8 cellular contexts compared by ENCODE assay signal in the genomic region with DNA sequence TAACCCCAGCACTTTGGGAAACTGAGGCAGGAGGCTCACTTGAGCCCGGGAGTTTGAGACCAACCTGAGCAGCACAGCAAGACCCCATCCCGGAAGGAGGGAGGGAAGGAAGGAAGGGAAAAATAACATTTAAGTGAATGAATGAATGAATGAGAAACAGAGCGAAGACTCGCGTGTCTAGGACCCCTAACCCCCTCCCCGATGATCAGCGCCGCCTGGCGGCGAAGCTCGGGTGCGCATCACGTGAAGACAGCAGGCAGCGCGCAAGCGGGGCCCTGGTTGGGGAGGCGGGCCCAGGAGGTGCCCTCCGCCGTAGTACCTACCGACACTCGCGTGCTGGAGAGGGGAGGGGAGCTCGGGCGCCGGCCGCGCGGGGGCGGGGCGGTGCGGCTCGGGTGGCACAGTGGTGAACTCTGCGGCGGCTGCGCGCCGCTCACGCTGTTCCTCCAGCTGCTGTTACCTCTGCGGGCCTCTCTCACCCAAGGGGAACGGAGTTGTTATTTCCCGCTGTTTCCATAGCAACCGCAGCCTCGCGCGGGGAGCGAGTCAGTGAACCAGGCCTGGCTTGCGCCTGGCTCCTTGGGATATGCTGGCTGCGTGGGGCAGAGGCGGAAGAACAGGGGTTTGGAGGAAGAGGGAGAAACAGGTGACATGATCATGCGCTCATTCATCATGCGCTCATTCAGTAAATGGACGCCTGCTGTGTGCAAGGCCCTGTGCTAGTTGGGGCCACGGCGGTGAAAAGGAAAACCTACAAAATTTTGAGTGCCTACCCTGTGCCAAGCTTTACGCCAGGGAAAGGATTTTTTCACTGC. TPM values are rescaled to one million over a fixed set of nuclear protein-coding genes. Genes with fewer than 3 reads are reported as not detected.
DNase-seq lines count a peak whose midpoint lies in the region; ATAC-seq and TF ChIP-seq lines count a peak whose summit lies in the region.

No MANE protein-coding gene starts in this region.

- no peak for TF ChIP-seq POLR2A in spleen (IDR thresholded peaks at IDR 0.05)

- no peaks in the 10 kb centered on the region for H3K9me3 ChIP-seq in spleen

- peak; percentile 90 for TF ChIP-seq CTCF in WI38 (IDR thresholded peaks at IDR 0.05; ENCODE audit: low read depth, low read length)
- TF ChIP-seq CTCF in cardiac fibroblast (IDR thresholded peaks at IDR 0.05; ENCODE audit: low read depth, low read length), result peak; percentile 88
- TF ChIP-seq CTCF in spleen (IDR thresholded peaks at IDR 0.05 in 8 of 11, conservative IDR thresholded peaks at IDR 0.05 in 3 of 11), result peak in 9 of 11 experiments; percentile 22 to 69 (median 49)

- H3K4me3 ChIP-seq in WI38 (ENCODE audit: low read depth, low read length), result peak overlapping the region; percentile 58
- H3K4me3 ChIP-seq in cardiac fibroblast (replicated peaks in 1 of 2; ENCODE audit: low read depth in 2 of 2, low read length in 2 of 2), result peak overlapping the region; percentile 46 to 53
- peak overlapping the region; percentile 6 to 70 (median 43) for H3K4me3 ChIP-seq in spleen

- H3K27ac ChIP-seq in spleen, result no peak overlapping the region

- intact Hi-C loops in spleen (cut with DNase I; ENCODE audit: low total_unique reads), result no loop called here

- H3K4me1 ChIP-seq in spleen, result peaks cover 9 to 24% (median 21%) of the 10 kb centered on the region in 6 donors

- DNase-seq in ACHN (peak; percentile 98), NCI-H2196 (lab: John Stamatoyannopoulos, UW; ENCODE audit: unreplicated experiment) (peak; percentile 93), cardiac fibroblast (ENCODE audit: low read depth in 2 of 2) (peak; percentile 76 to 82), iris pigment epithelial cell (ENCODE audit: low read depth) (peak; percentile 66), spleen (peak; percentile 87)

- in situ Hi-C loops in ACHN (cut with HindIII; ENCODE audit: low pct_ligation_motif_present, low pct_unique_long_range_greater_than_20kb, low sequenced_read_pairs), result no loop called here

- H3K36me3 ChIP-seq in spleen, result no peaks in the 10 kb centered on the region

- WGBS in spleen, 5 donors, result 7 to 11% (median 8%) methylated on average over 42 to 55 of the region's 55 CpGs

- peak; percentile 82 for ATAC-seq in GM18870 (IDR thresholded peaks at IDR 0.05; ENCODE audit: unreplicated experiment)
- peak; percentile 87 for ATAC-seq in HG03135 (IDR thresholded peaks at IDR 0.05; ENCODE audit: unreplicated experiment)

- peaks cover 0 to 62% (median 14%) of the 10 kb centered on the region in 7 donors for H3K27me3 ChIP-seq in spleen (replicated peaks in 1 of 7)

RNA-seq across cellular contexts. Expression of a gene that starts 2.0 kb away (rescaled TPM):
- total RNA-seq in spleen, result not detected
- under 1 TPM in 2 of 3 donors, not detected in 1; 0.02 to 0.03 TPM for polyA plus RNA-seq in spleen

RNA-seq across cellular contexts. Expression of a gene that starts 42.9 kb away (rescaled TPM):
- total RNA-seq in spleen, result 10 to 100 TPM; 14.6 to 23.7 (median 19.1) TPM
- polyA plus RNA-seq in spleen, result 10 to 100 TPM in 2 of 3 donors, 1 to 10 TPM in 1; 10.0 to 12.2 (median 12.0) TPM
